Comparison of ENCODE assay signal across 31 cellular contexts in genomic region chr6:164845773-164846172, GRCh38.
"Had no signal": no experiment of that assay in that cellular context is flagged by ENCODE, and none has a peak within 500 bp of the region (broad histone marks: within the 10 kb centered on the region; RNA-seq: fewer than 3 reads in every experiment).

No MANE protein-coding gene starts in this region.

- H3K9me3 Mint-ChIP-seq: activated B cell treated with CpG ODN at 0.5 μM for 24 hours had no signal

- ATAC-seq: activated CD4-positive, CD25-positive, alpha-beta regulatory T cell treated with anti-CD3 and anti-CD28 coated beads, Interleukin-2, amount 50 U/mL, for 24 hours; activated CD8-positive, alpha-beta T cell treated with anti-CD3 and anti-CD28 coated beads for 36 hours; activated T-cell treated with anti-CD3 and anti-CD28 coated beads, Interleukin-2, amount 50 U/mL, for 4 hours; activated T-helper 17 cell treated with anti-CD3 and anti-CD28 coated beads, Interleukin-2, amount 50 U/mL, for 72 hours; foreskin keratinocyte; gastrocnemius medialis; T-helper 17 cell had no signal

- H3K36me3 Mint-ChIP-seq: activated naive CD8-positive, alpha-beta T cell had no signal

- DNase-seq: activated B cell treated with CpG ODN at 0.5 μM for 24 hours; activated CD4-positive, alpha-beta T cell treated with anti-CD3 and anti-CD28 coated beads for 48 hours; activated CD4-positive, alpha-beta T cell treated with anti-CD3 and anti-CD28 coated beads, Interleukin-2, amount 50 U/mL, for 1 hour; activated CD4-positive, alpha-beta T cell treated with anti-CD3 and anti-CD28 coated beads, Interleukin-2, amount 50 U/mL, for 48 hours; activated CD8-positive, alpha-beta memory T cell treated with anti-CD3 and anti-CD28 coated beads for 24 hours; activated CD8-positive, alpha-beta T cell treated with anti-CD3 and anti-CD28 coated beads for 36 hours; activated effector memory CD4-positive, alpha-beta T cell treated with Interleukin-2 at 50 U/mL for 16 hours; activated gamma-delta T cell treated with Interleukin-2 at 50 U/mL for 16 hours; activated naive CD4-positive, alpha-beta T cell treated with anti-CD3 and anti-CD28 coated beads, Interleukin-2, amount 50 U/mL, for 16 hours; activated naive CD4-positive, alpha-beta T cell treated with Interleukin-2 at 50 U/mL for 16 hours; activated T-cell treated with anti-CD3 and anti-CD28 coated beads, Interleukin-2, amount 50 U/mL, for 4 hours; amniotic stem cell; anterior cingulate cortex; central memory CD4-positive, alpha-beta T cell; cerebellar nuclear complex; colonic mucosa; effector CD8-positive, alpha-beta T cell; erythroblast; foreskin keratinocyte; gastrocnemius medialis; glutamatergic neuron; heart left ventricle; T-helper 1 cell; T-helper 17 cell; T1000; WERI-Rb-1 had no signal

- H3K4me1 Mint-ChIP-seq: activated B cell treated with CpG ODN at 0.5 μM for 24 hours; activated T-helper 17 cell treated with anti-CD3 and anti-CD28 coated beads, Interleukin-2, amount 50 U/mL, for 72 hours; T-helper 17 cell had no signal

- H3K4me3 Mint-ChIP-seq: activated B cell treated with CpG ODN at 0.5 μM for 24 hours; activated CD8-positive, alpha-beta T cell treated with anti-CD3 and anti-CD28 coated beads for 36 hours; activated naive CD8-positive, alpha-beta T cell; activated T-cell treated with anti-CD3 and anti-CD28 coated beads, Interleukin-2, amount 50 U/mL, for 4 hours; activated T-helper 17 cell treated with anti-CD3 and anti-CD28 coated beads, Interleukin-2, amount 50 U/mL, for 72 hours; T-helper 17 cell; T-helper 2 cell treated with Interferon-gamma antibody and Interleukin-4, amounts not matched to agents 5 μg/mL and 100 μg/mL, for 36 hours had no signal

- H3K4me1 ChIP-seq: colonic mucosa, esophagus muscularis mucosa, foreskin keratinocyte, gastrocnemius medialis had no signal

- H3K27ac Mint-ChIP-seq: activated B cell treated with CpG ODN at 0.5 μM for 24 hours; activated CD8-positive, alpha-beta T cell treated with anti-CD3 and anti-CD28 coated beads for 36 hours; activated naive CD8-positive, alpha-beta T cell; activated T-helper 17 cell treated with anti-CD3 and anti-CD28 coated beads, Interleukin-2, amount 50 U/mL, for 72 hours; T-helper 17 cell; T-helper 2 cell treated with Interferon-gamma antibody and Interleukin-4, amounts not matched to agents 5 μg/mL and 100 μg/mL, for 36 hours had no signal

- H3K27ac ChIP-seq: colonic mucosa, esophagus muscularis mucosa, foreskin keratinocyte, gastrocnemius medialis, heart left ventricle, WERI-Rb-1 had no signal

- H3K4me3 ChIP-seq: colonic mucosa, esophagus muscularis mucosa, gastrocnemius medialis, heart left ventricle had no signal

- H3K36me3 ChIP-seq: colonic mucosa, esophagus muscularis mucosa, gastrocnemius medialis, heart left ventricle, WERI-Rb-1 had no signal

- H3K9me3 ChIP-seq: colonic mucosa, esophagus muscularis mucosa, gastrocnemius medialis, heart left ventricle had no signal

- H3K27me3 ChIP-seq: colonic mucosa, esophagus muscularis mucosa, foreskin keratinocyte, gastrocnemius medialis, heart left ventricle had no signal

- H3K27me3 Mint-ChIP-seq: activated B cell treated with CpG ODN at 0.5 μM for 24 hours; activated CD8-positive, alpha-beta T cell treated with anti-CD3 and anti-CD28 coated beads for 36 hours; activated naive CD8-positive, alpha-beta T cell; activated T-helper 17 cell treated with anti-CD3 and anti-CD28 coated beads, Interleukin-2, amount 50 U/mL, for 72 hours; T-helper 17 cell had no signal
